Comparison of ENCODE assay signal across 7 cellular contexts in the genomic region with DNA sequence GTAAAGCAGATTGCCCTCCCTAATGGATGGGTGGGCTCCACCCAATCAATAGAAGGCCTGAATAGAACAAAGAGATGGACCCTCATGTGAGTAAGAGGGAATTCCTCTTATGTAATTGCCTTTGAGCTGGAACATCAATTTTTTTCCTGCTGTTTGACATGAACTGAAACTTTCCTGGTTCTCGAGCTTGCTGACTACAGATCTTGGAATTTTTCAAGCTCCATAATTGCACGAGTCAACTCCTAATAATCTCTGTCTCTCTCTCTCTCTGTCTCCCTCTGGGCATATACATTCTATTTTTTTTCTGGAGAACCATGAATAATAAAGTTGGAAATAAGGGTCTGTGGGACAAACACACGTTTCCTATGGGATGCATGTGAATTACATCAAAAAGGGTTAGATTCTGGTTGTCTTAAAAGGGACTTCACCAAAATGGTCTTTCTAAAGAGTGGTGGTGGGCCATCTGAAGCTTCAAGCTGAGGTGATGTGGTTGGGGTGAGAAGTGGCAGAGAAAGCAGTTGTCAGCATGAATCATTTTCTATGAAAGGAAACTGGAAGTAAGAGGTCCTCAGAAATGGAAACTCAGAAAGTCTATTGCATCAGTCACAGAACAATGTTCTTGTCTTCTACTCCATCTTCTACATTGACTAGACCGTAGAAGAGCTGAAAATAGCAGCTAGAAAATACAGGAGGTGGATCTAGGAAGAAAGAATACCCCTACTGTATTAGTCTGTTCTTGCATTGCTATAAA.
DNase-seq lines count a peak whose midpoint lies in the region; ATAC-seq lines count a peak whose summit lies in the region.

No MANE protein-coding gene starts in this region.

- H3K36me3 Mint-ChIP-seq in activated T-cell treated with anti-CD3 and anti-CD28 coated beads, Interleukin-2, amount 50 U/mL, for 24 hours (ENCODE audit: low read depth) = peaks cover 10% of the 10 kb centered on the region

- peak overlapping the region; percentile 46 for H3K4me3 Mint-ChIP-seq in activated T-cell treated with anti-CD3 and anti-CD28 coated beads, Interleukin-2, amount 50 U/mL, for 24 hours

- peak overlapping the region; percentile 100 for H3K27ac Mint-ChIP-seq in activated T-cell treated with anti-CD3 and anti-CD28 coated beads, Interleukin-2, amount 50 U/mL, for 24 hours

- H3K9me3 Mint-ChIP-seq in activated T-cell treated with anti-CD3 and anti-CD28 coated beads, Interleukin-2, amount 50 U/mL, for 24 hours = peaks cover 9% of the 10 kb centered on the region

- H3K27me3 Mint-ChIP-seq in activated T-cell treated with anti-CD3 and anti-CD28 coated beads, Interleukin-2, amount 50 U/mL, for 24 hours = no peaks in the 10 kb centered on the region

- DNase-seq in activated T-cell treated with anti-CD3 and anti-CD28 coated beads, Interleukin-2, amount 50 U/mL, for 24 hours = no peak
- DNase-seq in stimulated activated CD4-positive, alpha-beta T cell treated with anti-CD3 and anti-CD28 coated beads, Interleukin-1b, Interleukin-23, amount 100 ng/mL, for 48 hours = peak; percentile 46
- no peak for DNase-seq in stimulated activated naive CD4-positive, alpha-beta T cell (lab: John Stamatoyannopoulos, UW)
- DNase-seq in UCSD-AML1 (lab: John Stamatoyannopoulos, UW; ENCODE audit: unreplicated experiment) (no peak), NCI-H2107 (lab: John Stamatoyannopoulos, UW) (no peak)

- H3K4me1 Mint-ChIP-seq in activated T-cell treated with anti-CD3 and anti-CD28 coated beads, Interleukin-2, amount 50 U/mL, for 24 hours (ENCODE audit: low read depth) = peaks cover 58% of the 10 kb centered on the region

- ATAC-seq in GM19351 (IDR thresholded peaks at IDR 0.05; ENCODE audit: unreplicated experiment) (peak; percentile 95), HG03066 (IDR thresholded peaks at IDR 0.05; ENCODE audit: low read depth, unreplicated experiment) (peak; percentile 75)
